Comparison of ENCODE assay signal across 8 cellular contexts in the genomic region with DNA sequence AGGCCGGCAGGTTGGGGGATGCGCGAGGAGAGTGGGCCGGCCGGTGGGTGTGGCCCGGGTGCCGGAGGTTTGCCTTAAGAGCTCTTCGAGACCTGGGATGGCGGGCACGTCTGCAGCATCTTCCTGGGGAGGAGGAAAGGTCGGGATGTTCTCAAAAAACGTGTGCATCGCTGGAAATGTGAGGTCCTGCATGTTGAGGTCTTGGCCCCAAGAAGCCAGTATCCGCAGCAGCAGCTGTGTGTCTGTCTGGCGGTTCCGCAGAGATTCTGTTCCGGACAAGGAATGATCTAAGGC. TPM values are rescaled to one million over a fixed set of nuclear protein-coding genes. Genes with fewer than 3 reads are reported as not detected.
DNase-seq lines count a peak whose midpoint lies in the region; ATAC-seq, FAIRE-seq and TF ChIP-seq lines count a peak whose summit lies in the region.

No MANE protein-coding gene starts in this region.

- DNase-seq in DMS79 treated with DMSO at 0.1 percent for 48 hours (lab: John Stamatoyannopoulos, UW) = peak; percentile 53
- peak in 1 of 2 experiments; percentile 16 for DNase-seq in SJSA1 (ENCODE audit: low read depth in 1 of 2, low spot score in 2 of 2)
- DNase-seq in fibroblast of lung (ENCODE audit: low read depth in 2 of 2) = no peak
- no peak for DNase-seq in retinal pigment epithelial cell (ENCODE audit: low read depth)
- no peak for DNase-seq in NCI-H1105 treated with DMSO at 0.1 percent for 48 hours (lab: John Stamatoyannopoulos, UW)
- DNase-seq in GM12891 (ENCODE audit: insufficient read length, low spot score) = no peak

- no peak overlapping the region for H2AFZ ChIP-seq in fibroblast of lung (ENCODE audit: low read length)

- peak overlapping the region; percentile 53 for H3K4me2 ChIP-seq in fibroblast of lung (ENCODE audit: extremely low read depth, insufficient read depth, low read length)

- H3K9me3 ChIP-seq in SJSA1 (replicated peaks) (no peaks in the 10 kb centered on the region), fibroblast of lung (ENCODE audit: control insufficient read depth, insufficient read depth, low read depth, low read length) (no peaks in the 10 kb centered on the region)

- peaks cover 58% of the 10 kb centered on the region for H3K79me2 ChIP-seq in fibroblast of lung (ENCODE audit: control insufficient read depth, insufficient read depth, low read length)

- H4K20me1 ChIP-seq in fibroblast of lung (ENCODE audit: control insufficient read depth, extremely low read depth, insufficient read depth, low read length) = no peaks in the 10 kb centered on the region

- H3K4me1 ChIP-seq in SJSA1 (replicated peaks) (peaks cover 36% of the 10 kb centered on the region), fibroblast of lung (ENCODE audit: control insufficient read depth, extremely low read depth, insufficient read depth, low read length) (peaks cover 27% of the 10 kb centered on the region)

- no peak overlapping the region for H3K27ac ChIP-seq in SJSA1
- H3K27ac ChIP-seq in fibroblast of lung (ENCODE audit: insufficient read depth, low read length) = peak overlapping the region; percentile 98

- H3K9ac ChIP-seq in fibroblast of lung (ENCODE audit: insufficient read depth, low read length) = peak overlapping the region; percentile 93

- TF ChIP-seq POLR2A in GM12891 (IDR thresholded peaks at IDR 0.05; ENCODE audit: low read depth, low read length) = no peak

- H3K36me3 ChIP-seq in SJSA1 (0 out of 2 replicates have a peak, but pooled peaks cover 3% of the 10 kb centered on the region), fibroblast of lung (ENCODE audit: control insufficient read depth, insufficient read depth, low read length) (no peaks in the 10 kb centered on the region)

- ATAC-seq in GM21367 (IDR thresholded peaks at IDR 0.05; ENCODE audit: unreplicated experiment) (no peak), HG02588 (IDR thresholded peaks at IDR 0.05; ENCODE audit: unreplicated experiment) (no peak)

- TF ChIP-seq CTCF in fibroblast of lung (conservative IDR thresholded peaks at IDR 0.05 in 1 of 2, IDR thresholded peaks at IDR 0.05 in 1 of 2; ENCODE audit: low read depth in 1 of 2, low read length in 2 of 2) (no peak), retinal pigment epithelial cell (conservative IDR thresholded peaks at IDR 0.05; ENCODE audit: low read depth, low read length) (no peak)

- H3K4me3 ChIP-seq in SJSA1 (peak overlapping the region; percentile 64), fibroblast of lung (replicated peaks in 1 of 4; ENCODE audit: control extremely low read depth in 1 of 4, insufficient read depth in 1 of 4, low read depth in 3 of 4, low read length in 4 of 4) (peak overlapping the region; percentile 72 to 97 (median 84)), retinal pigment epithelial cell (ENCODE audit: low read length) (peak overlapping the region; percentile 93)

- H3K27me3 ChIP-seq in SJSA1 (replicated peaks) (no peaks in the 10 kb centered on the region), fibroblast of lung (ENCODE audit: control insufficient read depth, insufficient read depth, low read length) (no peaks in the 10 kb centered on the region)

- no peak for FAIRE-seq in GM12891 (lab: Jason Lieb, UNC)

TF ChIP-seq in GM12891, 5 proteins besides CTCF, POLR2A, EP300 and RAD21:
- TF ChIP-seq PAX5 (IDR thresholded peaks at IDR 0.05; ENCODE audit: insufficient read depth, low read length, severe bottlenecking) (no peak), POU2F2 (IDR thresholded peaks at IDR 0.05; ENCODE audit: low read depth, low read length) (no peak), SPI1 (IDR thresholded peaks at IDR 0.05; ENCODE audit: low read depth, low read length) (no peak), TAF1 (IDR thresholded peaks at IDR 0.05; ENCODE audit: low read depth, low read length) (no peak), POLR2AphosphoS5 (IDR thresholded peaks at IDR 0.05; ENCODE audit: low read depth, low read length) (no peak)

RNA-seq across cellular contexts. Expression of a gene that starts 1.4 kb away (rescaled TPM):
- 2.6 and 3.6 TPM in 2 replicates for total RNA-seq in SJSA1 (2014; rRNA removed; shearing (Covaris generic))
- 7.7 and 14.0 TPM in 2 replicates for total RNA-seq in fibroblast of lung
- polyA plus RNA-seq in fibroblast of lung = 8.1 and 15.3 TPM in 2 replicates
- polyA plus RNA-seq in fibroblast of lung (2012) = 10.9 and 15.4 TPM in 2 replicates
- 44.1 and 68.7 TPM in 2 replicates for polyA minus RNA-seq in fibroblast of lung (ENCODE audit: low replicate concordance)
- 0.72 TPM for polyA plus RNA-seq in GM12891 (2012; ENCODE audit: low read depth, missing spikeins)
